In the genomic region with DNA sequence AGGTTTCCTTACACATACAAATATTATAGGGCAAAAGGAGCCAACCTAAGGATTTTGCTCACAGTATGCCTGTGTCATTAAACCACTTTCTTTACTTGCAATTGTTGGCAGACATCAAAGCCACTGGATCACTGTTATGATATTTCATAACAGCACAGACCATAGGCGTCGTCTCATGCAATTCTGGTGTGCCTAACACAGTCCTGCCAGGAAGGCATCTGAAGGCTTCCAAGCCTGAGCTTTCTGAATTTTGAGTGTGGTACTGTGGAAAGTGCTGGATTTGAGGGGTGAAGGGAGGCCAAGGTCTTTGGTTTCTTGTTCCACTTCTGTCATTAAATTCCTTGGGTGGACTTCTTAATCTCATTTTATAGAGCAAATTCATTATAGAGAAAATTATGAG, we compare ENCODE assay signal across 13 cellular contexts.
A peak's percentile ranks its signal among the peaks of the same experiment; 100 is the strongest.
DNase-seq lines count a peak whose midpoint lies in the region; ATAC-seq and TF ChIP-seq lines count a peak whose summit lies in the region.
"Had no signal": no experiment of that assay in that cellular context is flagged by ENCODE, and none has a peak within 500 bp of the region (broad histone marks: within the 10 kb centered on the region; RNA-seq: fewer than 3 reads in every experiment).

No MANE protein-coding gene starts in this region.

- 17 to 62% methylated on average over 2 of the region's 2 CpGs for WGBS in sigmoid colon, 2 donors
- WGBS in SK-N-SH (ENCODE audit: low lambda C conversion rate), result 65% methylated on average over 2 of the region's 2 CpGs

- no peak for TF ChIP-seq EP300 in sigmoid colon (IDR thresholded peaks at IDR 0.05)
- no peak for TF ChIP-seq EP300 in SK-N-SH (IDR thresholded peaks at IDR 0.05; ENCODE audit: borderline replicate concordance in 1 of 2, low read depth in 1 of 2, low read length in 1 of 2)

- no peak overlapping the region for H3K4me2 ChIP-seq in SK-N-SH

- H3K27me3 ChIP-seq in sigmoid colon (no peaks in the 10 kb centered on the region), SK-N-SH (ENCODE audit: insufficient read depth) (no peaks in the 10 kb centered on the region)

- H3K9me3 ChIP-seq in sigmoid colon (no peaks in the 10 kb centered on the region), SK-N-SH (no peaks in the 10 kb centered on the region)

- H3K4me1 Mint-ChIP-seq in brain, result peaks cover 34% of the 10 kb centered on the region
- H3K4me1 Mint-ChIP-seq: naive B cell had no signal

- H3F3A ChIP-seq in SK-N-SH (replicated peaks; ENCODE audit: insufficient read depth), result no peaks in the 10 kb centered on the region

- peak; percentile 15 for DNase-seq in GM03348 (ENCODE audit: low spot score)
- no peak for DNase-seq in left ventricle myocardium superior
- no peak for DNase-seq in sigmoid colon
- DNase-seq in SK-N-SH, result no peak
- DNase-seq in OCI-M2 (lab: John Stamatoyannopoulos, UW; ENCODE audit: unreplicated experiment), result no peak
- no peak for DNase-seq in NCI-H69 (lab: John Stamatoyannopoulos, UW)
- DNase-seq: DMS79, naive B cell, NCI-H1092 treated with DMSO at 0.1 percent for 48 hours, NCI-H510A, WERI-Rb-1 had no signal

- no peak overlapping the region for H2AFZ ChIP-seq in SK-N-SH (ENCODE audit: low read depth)

- no peak overlapping the region for H3K4me3 ChIP-seq in sigmoid colon
- H3K4me3 ChIP-seq in SK-N-SH (ENCODE audit: low read depth in 2 of 2, low read length in 1 of 2), result no peak overlapping the region

- no peak for TF ChIP-seq POLR2A in sigmoid colon (IDR thresholded peaks at IDR 0.05)

- no peak for TF ChIP-seq CTCF in brain (conservative IDR thresholded peaks at IDR 0.05)
- no peak for TF ChIP-seq CTCF in sigmoid colon (IDR thresholded peaks at IDR 0.05)
- no peak for TF ChIP-seq CTCF in SK-N-SH (IDR thresholded peaks at IDR 0.05)

- no peaks in the 10 kb centered on the region for H4K20me1 ChIP-seq in SK-N-SH (ENCODE audit: insufficient read depth)

- intact Hi-C loops in left ventricle myocardium superior (cut with micrococcal nuclease), result no loop called here
- intact Hi-C loops in sigmoid colon (cut with DNase I), result loop anchor here (10.0 kb wide), 1 partner anchor 49 kb away; no protein-coding TSS in a partner anchor

- no peak overlapping the region for H3K4me3 Mint-ChIP-seq in brain
- H3K4me3 Mint-ChIP-seq: naive B cell had no signal

- ATAC-seq in left ventricle myocardium superior, result peak; percentile 88
- no peak for ATAC-seq in activated CD4-positive, CD25-positive, alpha-beta regulatory T cell treated with anti-CD3 and anti-CD28 coated beads, Interleukin-2, amount 50 U/mL, for 24 hours

- no peak overlapping the region for H3K9ac ChIP-seq in SK-N-SH

- H3K36me3 ChIP-seq in sigmoid colon, result no peaks in the 10 kb centered on the region
- H3K36me3 ChIP-seq in SK-N-SH (replicated peaks in 1 of 2; ENCODE audit: control insufficient read depth in 1 of 2, insufficient read depth in 2 of 2, low read length in 1 of 2), result no peaks in the 10 kb centered on the region
- H3K36me3 ChIP-seq: WERI-Rb-1 had no signal

- peaks cover 2 to 16% (median 11%) of the 10 kb centered on the region in 5 experiments for H3K9me3 Mint-ChIP-seq in brain

- POLR2A ChIA-PET in SK-N-SH (lab: Yijun Ruan, JAX), result no interaction called here

- H3K27ac Mint-ChIP-seq in brain, result peak overlapping the region in 3 of 5 experiments; percentile 49 to 88 (median 85)
- H3K27ac Mint-ChIP-seq: naive B cell had no signal

- no peaks in the 10 kb centered on the region for H3K36me3 Mint-ChIP-seq in brain
- H3K36me3 Mint-ChIP-seq: naive B cell had no signal

- CTCF ChIA-PET in SK-N-SH (lab: Yijun Ruan, JAX), result no interaction called here

- H3K4me1 ChIP-seq in sigmoid colon (peaks cover 0 to 14% (median 9%) of the 10 kb centered on the region in 4 donors), SK-N-SH (ENCODE audit: control insufficient read depth in 1 of 2, insufficient read depth in 2 of 2, low read depth in 1 of 2, low read length in 1 of 2) (no peaks in the 10 kb centered on the region)

- H3K27me3 Mint-ChIP-seq in brain, result peaks cover 9% of the 10 kb centered on the region

- peak overlapping the region in 3 of 4 donors; percentile 2 to 23 (median 9) for H3K27ac ChIP-seq in sigmoid colon
- H3K27ac ChIP-seq in SK-N-SH (ENCODE audit: low read depth in 2 of 2, low read length in 1 of 2), result no peak overlapping the region
- H3K27ac ChIP-seq: WERI-Rb-1 had no signal

- no peaks in the 10 kb centered on the region for H3K79me2 ChIP-seq in SK-N-SH (ENCODE audit: insufficient read depth)

- TF ChIP-seq RAD21 in SK-N-SH (IDR thresholded peaks at IDR 0.05; ENCODE audit: low read length), result no peak

- no peaks in the 10 kb centered on the region for H3K9me2 ChIP-seq in SK-N-SH

TF ChIP-seq in SK-N-SH, 30 proteins besides CTCF, POLR2A, EP300 and RAD21:
- TF ChIP-seq CHD2 (IDR thresholded peaks at IDR 0.05; ENCODE audit: low read length, partially characterized antibody), result no peak
- TF ChIP-seq NRF1 (IDR thresholded peaks at IDR 0.05; ENCODE audit: low read depth, low read length), result no peak
- TF ChIP-seq, protein P1, sequence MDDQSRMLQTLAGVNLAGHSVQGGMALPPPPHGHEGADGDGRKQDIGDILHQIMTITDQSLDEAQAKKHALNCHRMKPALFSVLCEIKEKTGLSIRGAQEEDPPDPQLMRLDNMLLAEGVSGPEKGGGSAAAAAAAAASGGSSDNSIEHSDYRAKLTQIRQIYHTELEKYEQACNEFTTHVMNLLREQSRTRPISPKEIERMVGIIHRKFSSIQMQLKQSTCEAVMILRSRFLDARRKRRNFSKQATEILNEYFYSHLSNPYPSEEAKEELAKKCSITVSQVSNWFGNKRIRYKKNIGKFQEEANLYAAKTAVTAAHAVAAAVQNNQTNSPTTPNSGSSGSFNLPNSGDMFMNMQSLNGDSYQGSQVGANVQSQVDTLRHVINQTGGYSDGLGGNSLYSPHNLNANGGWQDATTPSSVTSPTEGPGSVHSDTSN (IDR thresholded peaks at IDR 0.05), result no peak
- TF ChIP-seq TAF1 (IDR thresholded peaks at IDR 0.05; ENCODE audit: borderline replicate concordance, low read depth, low read length), result no peak
- no peak for TF ChIP-seq ZBTB33 (IDR thresholded peaks at IDR 0.05; ENCODE audit: borderline replicate concordance, low read depth)
- no peak for TF ChIP-seq GATA2 (CRISPR knock-in tag; IDR thresholded peaks at IDR 0.05)
- no peak for TF ChIP-seq MEF2A (IDR thresholded peaks at IDR 0.05; ENCODE audit: borderline replicate concordance, low read depth)
- TF ChIP-seq FOXM1 (IDR thresholded peaks at IDR 0.05; ENCODE audit: low read depth), result no peak
- no peak for TF ChIP-seq FOXJ3 (CRISPR knock-in tag; IDR thresholded peaks at IDR 0.05)

Comparison
In these comparisons a context has a peak if more than half of its experiments do, and no peak if none do; other contexts are left out.
1. H3K27ac ChIP-seq: peak in sigmoid colon (3 of 4); none in SK-N-SH (0 of 2).